25 cellular contexts compared by ENCODE assay signal in the genomic region with DNA sequence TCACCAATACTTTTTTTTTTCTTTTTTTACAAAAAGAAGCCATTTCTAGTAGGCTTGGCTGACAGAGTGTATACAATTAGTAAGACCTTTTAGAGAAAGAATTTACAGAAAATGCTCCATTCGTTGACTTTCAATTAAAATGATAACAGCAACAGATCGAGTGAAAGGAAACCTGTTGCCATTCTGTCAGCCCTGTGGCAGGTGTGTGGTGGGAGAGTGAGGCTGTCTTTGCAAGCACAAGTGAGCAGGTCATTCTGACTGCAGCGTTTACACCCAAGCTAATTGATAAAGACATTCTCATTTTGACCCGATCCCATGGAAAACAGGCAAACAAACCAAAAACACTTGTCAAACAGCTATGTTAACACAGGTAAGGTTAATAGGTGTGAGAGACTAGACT.
"Had no signal": no experiment of that assay in that cellular context is flagged by ENCODE, and none has a peak within 500 bp of the region (broad histone marks: within the 10 kb centered on the region; RNA-seq: fewer than 3 reads in every experiment).

No MANE protein-coding gene starts in this region.

- H3K9me3 Mint-ChIP-seq: activated CD4-positive, alpha-beta memory T cell treated with anti-CD3 and anti-CD28 coated beads for 36 hours; activated naive CD4-positive, alpha-beta T cell treated with anti-CD3 and anti-CD28 coated beads, Interleukin-2, amount 10 ng/mL, durations not matched to agents 7 days and 5 days; activated T-cell treated with anti-CD3 and anti-CD28 coated beads, Interleukin-2, amount 50 U/mL, for 24 hours; effector memory CD8-positive, alpha-beta T cell; stimulated activated naive B cell treated with anti-CD40 and anti-IgM and Interleukin-4, amounts not matched to agents 10 μg/mL and 1 μg/mL and 100 μg/mL, for 72 hours; T-helper 2 cell treated with Interferon-gamma antibody and Interleukin-4, amounts not matched to agents 5 μg/mL and 100 μg/mL, for 36 hours had no signal

- H3K36me3 Mint-ChIP-seq: activated CD4-positive, alpha-beta memory T cell treated with anti-CD3 and anti-CD28 coated beads for 36 hours; activated naive CD4-positive, alpha-beta T cell treated with anti-CD3 and anti-CD28 coated beads, Interleukin-2, amount 10 ng/mL, durations not matched to agents 7 days and 5 days; naive thymus-derived CD4-positive, alpha-beta T cell; stimulated activated naive B cell treated with anti-CD40 and anti-IgM and Interleukin-4, amounts not matched to agents 10 μg/mL and 1 μg/mL and 100 μg/mL, for 72 hours had no signal

- DNase-seq: activated CD4-positive, alpha-beta memory T cell treated with anti-CD3 and anti-CD28 coated beads for 36 hours; activated CD4-positive, alpha-beta T cell treated with anti-CD3 and anti-CD28 coated beads for 4 hours; activated CD8-positive, alpha-beta memory T cell treated with anti-CD3 and anti-CD28 coated beads, Interleukin-2, amount 50 U/mL, for 48 hours; activated gamma-delta T cell; activated naive CD4-positive, alpha-beta T cell treated with anti-CD3 and anti-CD28 coated beads, Interleukin-2, amount 10 ng/mL, durations not matched to agents 7 days and 5 days; activated T-cell treated with anti-CD3 and anti-CD28 coated beads, Interleukin-2, amount 50 U/mL, for 24 hours; amniotic stem cell; brain microvascular endothelial cell; dorsolateral prefrontal cortex; effector memory CD8-positive, alpha-beta T cell; erythroblast; gastrocnemius medialis; hippocampal formation; midbrain; naive thymus-derived CD4-positive, alpha-beta T cell; nucleus accumbens; psoas muscle; stimulated activated CD4-positive, alpha-beta T cell treated with anti-CD3 and anti-CD28 coated beads, Interleukin-15, amount 100 ng/mL, for 24 hours; stimulated activated CD4-positive, alpha-beta T cell treated with anti-CD3 and anti-CD28 coated beads, Interleukin-2, amount 100 ng/mL, for 24 hours; stimulated activated naive B cell treated with anti-CD40 and anti-IgM and Interleukin-4, amounts not matched to agents 10 μg/mL and 1 μg/mL and 100 μg/mL, for 72 hours; stomach; thyroid gland; upper lobe of left lung had no signal

- H3K4me1 Mint-ChIP-seq: activated naive CD4-positive, alpha-beta T cell treated with anti-CD3 and anti-CD28 coated beads, Interleukin-2, amount 10 ng/mL, durations not matched to agents 7 days and 5 days; naive thymus-derived CD4-positive, alpha-beta T cell; stimulated activated naive B cell treated with anti-CD40 and anti-IgM and Interleukin-4, amounts not matched to agents 10 μg/mL and 1 μg/mL and 100 μg/mL, for 72 hours had no signal

- H3K4me3 Mint-ChIP-seq: activated CD4-positive, alpha-beta memory T cell treated with anti-CD3 and anti-CD28 coated beads for 36 hours; activated naive CD4-positive, alpha-beta T cell treated with anti-CD3 and anti-CD28 coated beads, Interleukin-2, amount 10 ng/mL, durations not matched to agents 7 days and 5 days; activated T-cell treated with anti-CD3 and anti-CD28 coated beads, Interleukin-2, amount 50 U/mL, for 24 hours; effector memory CD8-positive, alpha-beta T cell; naive thymus-derived CD4-positive, alpha-beta T cell; neural crest cell; stimulated activated naive B cell treated with anti-CD40 and anti-IgM and Interleukin-4, amounts not matched to agents 10 μg/mL and 1 μg/mL and 100 μg/mL, for 72 hours; T-helper 2 cell treated with Interferon-gamma antibody and Interleukin-4, amounts not matched to agents 5 μg/mL and 100 μg/mL, for 36 hours had no signal

- H3K27ac Mint-ChIP-seq: activated CD4-positive, alpha-beta memory T cell treated with anti-CD3 and anti-CD28 coated beads for 36 hours; activated naive CD4-positive, alpha-beta T cell treated with anti-CD3 and anti-CD28 coated beads, Interleukin-2, amount 10 ng/mL, durations not matched to agents 7 days and 5 days; activated T-cell treated with anti-CD3 and anti-CD28 coated beads, Interleukin-2, amount 50 U/mL, for 24 hours; effector memory CD8-positive, alpha-beta T cell; naive thymus-derived CD4-positive, alpha-beta T cell; stimulated activated naive B cell treated with anti-CD40 and anti-IgM and Interleukin-4, amounts not matched to agents 10 μg/mL and 1 μg/mL and 100 μg/mL, for 72 hours; T-helper 2 cell treated with Interferon-gamma antibody and Interleukin-4, amounts not matched to agents 5 μg/mL and 100 μg/mL, for 36 hours had no signal

- H3K27me3 Mint-ChIP-seq: activated naive CD4-positive, alpha-beta T cell treated with anti-CD3 and anti-CD28 coated beads, Interleukin-2, amount 10 ng/mL, durations not matched to agents 7 days and 5 days had no signal

- ATAC-seq: effector memory CD8-positive, alpha-beta T cell; gastrocnemius medialis; naive thymus-derived CD4-positive, alpha-beta T cell; psoas muscle; stimulated activated naive B cell treated with anti-CD40 and anti-IgM and Interleukin-4, amounts not matched to agents 10 μg/mL and 1 μg/mL and 100 μg/mL, for 72 hours had no signal
